ENCODE assay signal across 26 cellular contexts in the genomic region with DNA sequence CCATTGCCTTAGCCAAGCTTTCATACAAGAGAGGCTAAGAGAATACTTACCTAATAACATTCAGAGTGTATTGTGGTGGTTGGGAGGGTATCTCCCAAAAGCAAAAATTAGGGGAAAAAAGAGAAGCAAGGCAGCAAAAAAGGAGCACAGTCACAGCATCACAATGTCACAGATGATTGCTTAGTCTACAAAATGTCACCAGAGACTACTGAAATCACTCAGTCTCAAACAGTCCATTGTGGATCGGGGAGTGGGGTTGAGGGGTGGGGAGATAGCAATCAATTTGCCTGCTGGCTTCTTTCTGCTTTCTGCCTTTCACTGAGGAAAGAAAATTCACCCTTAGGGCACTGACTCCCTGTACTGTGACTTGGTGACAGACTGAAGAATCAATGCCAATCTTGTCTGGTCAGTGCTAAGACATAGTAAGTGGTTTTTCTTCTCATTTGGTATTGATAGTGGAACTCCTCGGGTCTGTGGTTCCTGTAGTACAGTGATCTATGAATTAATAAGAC.
"Had no signal": no experiment of that assay in that cellular context is flagged by ENCODE, and none has a peak within 500 bp of the region (broad histone marks: within the 10 kb centered on the region; RNA-seq: fewer than 3 reads in every experiment).

No MANE protein-coding gene starts in this region.

- H3K27ac ChIP-seq: brain microvascular endothelial cell, cardiac muscle cell, Peyer's patch, SJSA1 had no signal

- ATAC-seq: activated T-cell treated with anti-CD3 and anti-CD28 coated beads, Interleukin-2, amount 50 U/mL, for 4 hours; activated T-helper 17 cell treated with anti-CD3 and anti-CD28 coated beads, Interleukin-2, amount 50 U/mL, for 72 hours; T-cell had no signal

- H3K4me1 ChIP-seq: Peyer's patch, SJSA1 had no signal

- H3K9me3 ChIP-seq: Peyer's patch, SJSA1 had no signal

- H3K4me3 ChIP-seq: cardiac muscle cell, Peyer's patch, SJSA1 had no signal

- H3K4me1 Mint-ChIP-seq: activated B cell treated with CpG ODN at 0.5 μM for 24 hours; activated CD4-positive, alpha-beta T cell treated with anti-CD3 and anti-CD28 coated beads, Interleukin-2, amount 10 ng/mL, durations not matched to agents 24 days and 14 days; activated T-helper 17 cell treated with anti-CD3 and anti-CD28 coated beads, Interleukin-2, amount 50 U/mL, for 72 hours; T-cell had no signal

- H3K36me3 Mint-ChIP-seq: activated CD4-positive, alpha-beta memory T cell treated with anti-CD3 and anti-CD28 coated beads for 36 hours; activated naive CD8-positive, alpha-beta T cell; T-cell had no signal

- H3K36me3 ChIP-seq: brain microvascular endothelial cell, cardiac muscle cell, Peyer's patch, SJSA1 had no signal

- H3K27ac Mint-ChIP-seq: activated B cell treated with CpG ODN at 0.5 μM for 24 hours; activated CD4-positive, alpha-beta memory T cell treated with anti-CD3 and anti-CD28 coated beads for 36 hours; activated CD4-positive, alpha-beta T cell treated with anti-CD3 and anti-CD28 coated beads, Interleukin-2, amount 10 ng/mL, durations not matched to agents 24 days and 14 days; activated naive CD4-positive, alpha-beta T cell treated with anti-CD3 and anti-CD28 coated beads for 36 hours; activated naive CD8-positive, alpha-beta T cell; activated T-helper 17 cell treated with anti-CD3 and anti-CD28 coated beads, Interleukin-2, amount 50 U/mL, for 72 hours; T-cell had no signal

- DNase-seq: activated B cell treated with CpG ODN at 0.5 μM for 24 hours; activated CD4-positive, alpha-beta memory T cell treated with anti-CD3 and anti-CD28 coated beads for 36 hours; activated CD4-positive, alpha-beta T cell treated with anti-CD3 and anti-CD28 coated beads for 1 hour; activated CD4-positive, alpha-beta T cell treated with anti-CD3 and anti-CD28 coated beads, Interleukin-2, amount 10 ng/mL, durations not matched to agents 24 days and 14 days; activated CD8-positive, alpha-beta memory T cell treated with anti-CD3 and anti-CD28 coated beads for 24 hours; activated gamma-delta T cell; activated naive CD4-positive, alpha-beta T cell treated with anti-CD3 and anti-CD28 coated beads for 36 hours; activated T-cell treated with anti-CD3 and anti-CD28 coated beads, Interleukin-2, amount 50 U/mL, for 4 hours; brain microvascular endothelial cell; KG1; NCI-H1092; NCI-H1417; NCI-H2029; NCI-H345; NCI-H510A; NCI-H69; NK-92 treated with Interleukin-12 subunit alpha and Interleukin-12 subunit beta, amount 100 ng/mL, for 24 hours; Peyer's patch; SHP77; T-cell; T-helper 2 cell; T1000 had no signal

- H3K4me3 Mint-ChIP-seq: activated B cell treated with CpG ODN at 0.5 μM for 24 hours; activated CD4-positive, alpha-beta memory T cell treated with anti-CD3 and anti-CD28 coated beads for 36 hours; activated CD4-positive, alpha-beta T cell treated with anti-CD3 and anti-CD28 coated beads, Interleukin-2, amount 10 ng/mL, durations not matched to agents 24 days and 14 days; activated naive CD4-positive, alpha-beta T cell treated with anti-CD3 and anti-CD28 coated beads for 36 hours; activated naive CD8-positive, alpha-beta T cell; activated T-cell treated with anti-CD3 and anti-CD28 coated beads, Interleukin-2, amount 50 U/mL, for 4 hours; activated T-helper 17 cell treated with anti-CD3 and anti-CD28 coated beads, Interleukin-2, amount 50 U/mL, for 72 hours; T-cell had no signal

- H3K27me3 Mint-ChIP-seq: activated B cell treated with CpG ODN at 0.5 μM for 24 hours; activated CD4-positive, alpha-beta memory T cell treated with anti-CD3 and anti-CD28 coated beads for 36 hours; activated CD4-positive, alpha-beta T cell treated with anti-CD3 and anti-CD28 coated beads, Interleukin-2, amount 10 ng/mL, durations not matched to agents 24 days and 14 days; activated naive CD8-positive, alpha-beta T cell; activated T-helper 17 cell treated with anti-CD3 and anti-CD28 coated beads, Interleukin-2, amount 50 U/mL, for 72 hours; T-cell had no signal
